In the genomic region with DNA sequence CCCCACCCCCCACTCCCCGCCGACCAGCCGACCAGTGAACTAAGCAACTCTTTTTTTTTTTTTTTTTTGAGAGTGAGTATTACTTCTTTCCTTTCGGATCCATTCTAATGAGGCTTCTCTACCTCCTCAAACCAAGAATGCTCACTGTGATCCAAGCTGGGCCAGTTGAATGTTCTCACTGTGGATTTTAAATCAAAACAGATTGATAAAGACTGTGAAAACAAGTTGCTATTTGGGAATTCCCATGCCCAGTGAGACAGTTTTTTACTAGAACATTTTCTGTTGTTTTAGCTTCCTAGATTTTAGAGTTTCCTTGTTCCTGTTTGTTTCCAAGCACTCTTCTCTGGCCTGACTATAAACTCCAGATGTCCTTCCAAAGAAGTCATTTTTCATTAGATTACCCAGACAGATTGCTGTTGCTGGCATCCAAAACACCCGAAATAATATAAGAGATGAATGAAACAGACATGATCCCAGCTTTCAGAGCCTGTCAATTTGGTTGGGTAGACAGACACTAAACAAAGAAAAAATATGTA, we compare ENCODE assay signal across 28 cellular contexts.
DNase-seq lines count a peak whose midpoint lies in the region; ATAC-seq and TF ChIP-seq lines count a peak whose summit lies in the region.
"Had no signal": no experiment of that assay in that cellular context is flagged by ENCODE, and none has a peak within 500 bp of the region (broad histone marks: within the 10 kb centered on the region; RNA-seq: fewer than 3 reads in every experiment).

No MANE protein-coding gene starts in this region.

- H3K27me3 ChIP-seq in ACC112 (ENCODE audit: insufficient read depth, low read length) (no peaks in the 10 kb centered on the region), brain microvascular endothelial cell (replicated peaks) (no peaks in the 10 kb centered on the region), skeletal muscle satellite cell (ENCODE audit: control insufficient read depth, insufficient read depth, low read length) (no peaks in the 10 kb centered on the region)

- H3K27me3 Mint-ChIP-seq in chondrocyte (ENCODE audit: low read depth) = no peaks in the 10 kb centered on the region
- H3K27me3 Mint-ChIP-seq: activated naive CD8-positive, alpha-beta T cell treated with anti-CD3 and anti-CD28 coated beads, Interleukin-2, amount 50 U/mL, for 24 hours; stimulated activated memory B cell treated with anti-CD40 and anti-IgM and Interleukin-4, amounts not matched to agents 10 μg/mL and 1 μg/mL and 100 μg/mL, for 72 hours had no signal

- peaks cover 3% of the 10 kb centered on the region for H3K9me3 ChIP-seq in skeletal muscle satellite cell (replicated peaks; ENCODE audit: low read length)

- H3K4me3 ChIP-seq in ACC112 (ENCODE audit: low read depth, low read length) = no peak overlapping the region
- no peak overlapping the region for H3K4me3 ChIP-seq in brain microvascular endothelial cell (ENCODE audit: low read depth, low read length)
- no peak overlapping the region for H3K4me3 ChIP-seq in skeletal muscle satellite cell (ENCODE audit: low read length)
- H3K4me3 ChIP-seq: lung had no signal

- H3K4me1 Mint-ChIP-seq in chondrocyte (ENCODE audit: low read depth) = peaks cover 11% of the 10 kb centered on the region
- H3K4me1 Mint-ChIP-seq: activated naive CD8-positive, alpha-beta T cell treated with anti-CD3 and anti-CD28 coated beads, Interleukin-2, amount 50 U/mL, for 24 hours; B cell; brain; CD8-positive, alpha-beta memory T cell; nephron progenitor cell; stimulated activated memory B cell treated with anti-CD40 and anti-IgM and Interleukin-4, amounts not matched to agents 10 μg/mL and 1 μg/mL and 100 μg/mL, for 72 hours had no signal

- H3K36me3 ChIP-seq in ACC112 (ENCODE audit: insufficient read depth, low read length) (peaks cover 5% of the 10 kb centered on the region; the same call in 1 of the 2 replicates), brain microvascular endothelial cell (replicated peaks) (no peaks in the 10 kb centered on the region), skeletal muscle satellite cell (ENCODE audit: insufficient read depth, low read length) (no peaks in the 10 kb centered on the region)

- H2AFZ ChIP-seq in ACC112 (ENCODE audit: low read length, unreplicated experiment) = peak overlapping the region; percentile 85

- H3K27ac ChIP-seq in ACC112 (ENCODE audit: low read depth, low read length) (peak overlapping the region; percentile 98), brain microvascular endothelial cell (peak overlapping the region; percentile 96)
- H3K27ac ChIP-seq: VCaP had no signal

- peak overlapping the region; percentile 28 for H3K9ac ChIP-seq in skeletal muscle satellite cell (ENCODE audit: low read depth, low read length)

- DNase-seq in brain microvascular endothelial cell = no peak
- no peak for DNase-seq in Right ventricle myocardium superior
- no peak for DNase-seq in chondrocyte (ENCODE audit: low spot score)
- DNase-seq: activated CD4-positive, alpha-beta T cell treated with anti-CD3 and anti-CD28 coated beads for 48 hours; activated naive CD8-positive, alpha-beta T cell treated with anti-CD3 and anti-CD28 coated beads, Interleukin-2, amount 50 U/mL, for 24 hours; activated T-cell treated with anti-CD3 and anti-CD28 coated beads, Interleukin-2, amount 50 U/mL, for 1 hour; CD8-positive, alpha-beta memory T cell; effector CD4-positive, alpha-beta T cell; glutamatergic neuron; kidney glomerular epithelial cell; NCI-H1105; NCI-H187 treated with DMSO at 0.1 percent for 48 hours; NCI-H2171 treated with DMSO at 0.1 percent for 48 hours; NCI-H524; nephron progenitor cell; NK-92 treated with Interleukin-12 subunit alpha and Interleukin-12 subunit beta, amount 100 ng/mL, for 24 hours; stimulated activated CD4-positive, alpha-beta T cell treated with anti-CD3 and anti-CD28 coated beads, Interleukin-4, amount 100 ng/mL, for 4 hours; substantia nigra had no signal

- H3K4me3 Mint-ChIP-seq in chondrocyte (ENCODE audit: unreplicated experiment) = no peak overlapping the region
- H3K4me3 Mint-ChIP-seq: activated naive CD8-positive, alpha-beta T cell treated with anti-CD3 and anti-CD28 coated beads, Interleukin-2, amount 50 U/mL, for 24 hours; B cell; brain; CD8-positive, alpha-beta memory T cell; nephron progenitor cell; stimulated activated memory B cell treated with anti-CD40 and anti-IgM and Interleukin-4, amounts not matched to agents 10 μg/mL and 1 μg/mL and 100 μg/mL, for 72 hours had no signal

- no peak overlapping the region for H3K4me2 ChIP-seq in skeletal muscle satellite cell (ENCODE audit: low read length)

- no peaks in the 10 kb centered on the region for H3K79me2 ChIP-seq in ACC112 (ENCODE audit: control insufficient read depth, insufficient read depth, low read length, unreplicated experiment)

- intact Hi-C loops in Right ventricle myocardium superior (cut with DNase I) = no loop called here

- H3K27ac Mint-ChIP-seq in chondrocyte (ENCODE audit: unreplicated experiment) = no peak overlapping the region
- H3K27ac Mint-ChIP-seq: activated naive CD8-positive, alpha-beta T cell treated with anti-CD3 and anti-CD28 coated beads, Interleukin-2, amount 50 U/mL, for 24 hours; B cell; nephron progenitor cell; stimulated activated memory B cell treated with anti-CD40 and anti-IgM and Interleukin-4, amounts not matched to agents 10 μg/mL and 1 μg/mL and 100 μg/mL, for 72 hours had no signal

- H3K36me3 Mint-ChIP-seq in chondrocyte (ENCODE audit: low read depth) = no peaks in the 10 kb centered on the region
- H3K36me3 Mint-ChIP-seq: brain; stimulated activated memory B cell treated with anti-CD40 and anti-IgM and Interleukin-4, amounts not matched to agents 10 μg/mL and 1 μg/mL and 100 μg/mL, for 72 hours had no signal

- TF ChIP-seq CTCF in brain microvascular endothelial cell (IDR thresholded peaks at IDR 0.05; ENCODE audit: low read depth, low read length, missing control alignments) (no peak), chondrocyte (IDR thresholded peaks at IDR 0.05) (no peak)

- in situ Hi-C loops in brain microvascular endothelial cell (cut with HindIII; ENCODE audit: low pct_ligation_motif_present, low sequenced_read_pairs) = no loop called here

- H3K4me1 ChIP-seq in ACC112 (ENCODE audit: control insufficient read depth, insufficient read depth, low read length, unreplicated experiment) (peaks cover 26% of the 10 kb centered on the region), skeletal muscle satellite cell (ENCODE audit: control insufficient read depth, insufficient read depth, low read length) (peaks cover 27% of the 10 kb centered on the region)

- H3K9me3 Mint-ChIP-seq in chondrocyte (ENCODE audit: low read depth) = peaks cover 5% of the 10 kb centered on the region

- ATAC-seq in Right ventricle myocardium superior (ENCODE audit: poor library complexity) (peak; percentile 54), GM19455 (IDR thresholded peaks at IDR 0.05; ENCODE audit: unreplicated experiment) (no peak), HG03460 (IDR thresholded peaks at IDR 0.05; ENCODE audit: unreplicated experiment) (no peak), HG03439 (IDR thresholded peaks at IDR 0.05; ENCODE audit: unreplicated experiment) (no peak)
- ATAC-seq: stimulated activated memory B cell treated with anti-CD40 and anti-IgM and Interleukin-4, amounts not matched to agents 10 μg/mL and 1 μg/mL and 100 μg/mL, for 72 hours had no signal
